In the genomic region with DNA sequence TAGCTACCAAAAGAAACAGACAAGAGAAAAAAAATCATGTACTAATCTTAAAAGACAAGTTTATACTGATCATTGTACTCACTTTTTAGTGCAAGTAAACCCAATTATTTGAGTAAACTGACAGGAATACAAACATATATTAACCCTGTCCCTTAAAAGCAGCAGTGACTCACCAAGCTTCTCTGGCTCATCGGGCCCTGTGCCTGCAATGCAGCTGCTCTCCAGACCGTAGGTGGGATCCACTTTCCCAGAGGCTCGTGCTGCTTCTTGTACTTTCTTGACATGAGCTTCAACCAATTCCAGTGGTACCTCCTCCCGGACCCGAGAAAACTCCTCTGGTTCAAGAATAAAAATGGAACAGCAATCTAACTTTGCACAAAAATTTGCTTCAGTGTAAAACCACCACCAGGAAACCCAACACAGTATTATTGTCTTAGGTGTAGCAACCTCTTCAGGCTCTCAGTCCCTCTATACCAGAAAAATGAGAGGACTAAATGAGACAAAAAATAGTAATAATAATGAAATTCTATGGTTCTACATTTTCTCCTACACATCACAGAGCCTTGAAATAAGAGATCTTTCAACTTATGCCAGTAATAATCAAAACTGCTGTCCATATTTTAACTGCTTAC, we compare ENCODE assay signal across 9 cellular contexts.
DNase-seq lines count a peak whose midpoint lies in the region; ATAC-seq and TF ChIP-seq lines count a peak whose summit lies in the region.
"Had no signal": no experiment of that assay in that cellular context is flagged by ENCODE, and none has a peak within 500 bp of the region (broad histone marks: within the 10 kb centered on the region; RNA-seq: fewer than 3 reads in every experiment).

No MANE protein-coding gene starts in this region.

- intact Hi-C loops in prostate gland (cut with DNase I), result loop anchor here (10.0 kb wide), 1 partner anchor 136 kb away; no protein-coding TSS in a partner anchor

- no peaks in the 10 kb centered on the region for H3K4me1 ChIP-seq in prostate gland (replicated peaks)

- H3K4me3 Mint-ChIP-seq in HFFc6, result no peak overlapping the region
- H3K4me3 Mint-ChIP-seq in brain, result no peak overlapping the region

- H3K4me3 ChIP-seq in AG10803 (ENCODE audit: low read length) (no peak overlapping the region), prostate gland (no peak overlapping the region)

- no peak overlapping the region for H3K27ac ChIP-seq in prostate gland

- H3K27me3 Mint-ChIP-seq in HFFc6 (ENCODE audit: insufficient read depth) (no peaks in the 10 kb centered on the region), brain (peaks cover 3% of the 10 kb centered on the region)

- 32% methylated on average over 5 of the region's 5 CpGs for WGBS in prostate gland

- no peak for TF ChIP-seq CTCF in AG10803 (conservative IDR thresholded peaks at IDR 0.05; ENCODE audit: low read length)
- TF ChIP-seq CTCF in HFFc6 (IDR thresholded peaks at IDR 0.05), result no peak
- TF ChIP-seq CTCF in brain (conservative IDR thresholded peaks at IDR 0.05), result no peak
- no peak for TF ChIP-seq CTCF in prostate gland (IDR thresholded peaks at IDR 0.05)

- H3K4me1 Mint-ChIP-seq in HFFc6 (ENCODE audit: low read depth) (peaks cover 23% of the 10 kb centered on the region), brain (peaks cover 11% of the 10 kb centered on the region)

- peaks cover 34% of the 10 kb centered on the region for H3K36me3 Mint-ChIP-seq in HFFc6 (ENCODE audit: low read depth)
- H3K36me3 Mint-ChIP-seq in brain, result peaks cover 68% of the 10 kb centered on the region

- H3K27me3 ChIP-seq in prostate gland (replicated peaks; ENCODE audit: insufficient read depth), result no peaks in the 10 kb centered on the region

- DNase-seq in AG10803 (ENCODE audit: low read depth) (peak; percentile 50), HFFc6 (peak; percentile 52), kidney glomerular epithelial cell (lab: John Stamatoyannopoulos, UW) (peak; percentile 25), prostate gland (ENCODE audit: low spot score) (no peak), NCI-H526 (lab: John Stamatoyannopoulos, UW) (no peak), SW 1271 (lab: John Stamatoyannopoulos, UW) (no peak)
- DNase-seq: left cardiac atrium had no signal

- TF ChIP-seq POLR2A in prostate gland (IDR thresholded peaks at IDR 0.05), result no peak

- H3K27ac Mint-ChIP-seq in HFFc6 (peak overlapping the region; percentile 64), brain (peak overlapping the region in 3 of 5 experiments; percentile 83 to 87 (median 85))

- no peaks in the 10 kb centered on the region for H3K36me3 ChIP-seq in prostate gland

- H3K9me3 ChIP-seq in prostate gland, result no peaks in the 10 kb centered on the region

- ATAC-seq in GM18519 (IDR thresholded peaks at IDR 0.05; ENCODE audit: low FRiP score, unreplicated experiment), result no peak

- H3K9me3 Mint-ChIP-seq in HFFc6 (no peaks in the 10 kb centered on the region), brain (peaks cover 25 to 32% (median 29%) of the 10 kb centered on the region in 5 experiments)

Comparison
In these comparisons a context has a peak if more than half of its experiments do, and no peak if none do; other contexts are left out.
1. DNase-seq: peak in AG10803 (single experiment), HFFc6 (single experiment) and kidney glomerular epithelial cell (single experiment); none in prostate gland (single experiment), NCI-H526 (0 of 2) and SW 1271 (0 of 2).